Comparison of ENCODE assay signal across 20 cellular contexts in the genomic region with DNA sequence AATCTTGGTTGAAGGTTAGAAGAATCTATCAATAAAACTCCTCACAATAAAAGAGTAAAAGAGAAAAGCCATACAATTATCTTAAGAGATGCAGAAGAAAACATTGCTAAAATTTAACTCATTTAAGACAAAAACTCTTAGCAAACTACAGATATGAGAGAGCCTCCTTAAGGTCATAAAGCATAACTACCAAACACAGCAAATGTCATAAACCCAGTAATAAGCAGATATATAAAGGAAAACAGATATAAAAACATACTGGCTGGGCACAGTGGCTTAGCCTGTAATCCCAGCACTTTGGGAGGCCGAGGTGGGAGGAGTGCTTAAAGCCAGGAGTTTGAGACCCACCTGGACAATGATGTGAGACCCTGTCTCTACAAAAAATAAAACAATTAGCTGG.
"Had no signal": no experiment of that assay in that cellular context is flagged by ENCODE, and none has a peak within 500 bp of the region (broad histone marks: within the 10 kb centered on the region; RNA-seq: fewer than 3 reads in every experiment).

No MANE protein-coding gene starts in this region.

- H3K9me3 ChIP-seq: MG63, SK-N-SH had no signal

- H3K27ac Mint-ChIP-seq: IgD-negative memory B cell had no signal

- H3K36me3 ChIP-seq: MG63 had no signal

- DNase-seq: Kasumi-1, MG63, NCI-H1092 treated with DMSO at 0.1 percent for 48 hours, NCI-H1436, NCI-H187, NCI-H2029, NCI-H2081 treated with DMSO at 0.1 percent for 48 hours, NCI-H2171 treated with DMSO at 0.1 percent for 48 hours, NCI-H345, NCI-H446 treated with DMSO at 0.1 percent for 48 hours, NCI-H510A treated with DMSO at 0.1 percent for 48 hours, NCI-H526 treated with DMSO at 0.1 percent for 48 hours, NCI-H748 treated with DMSO at 0.1 percent for 48 hours, SHP77, SK-N-SH, SW 1271 had no signal

- H3K4me3 ChIP-seq: K562, MG63 had no signal

- FAIRE-seq: HTR-8/SVneo, K562 had no signal

- ATAC-seq: K562, Panc1 had no signal

- H3K4me1 Mint-ChIP-seq: IgD-negative memory B cell had no signal

- H3K9me3 Mint-ChIP-seq: IgD-negative memory B cell had no signal

- H3K27me3 Mint-ChIP-seq: IgD-negative memory B cell had no signal

- H3K4me3 Mint-ChIP-seq: IgD-negative memory B cell had no signal
